21 cellular contexts compared by ENCODE assay signal in the genomic region with DNA sequence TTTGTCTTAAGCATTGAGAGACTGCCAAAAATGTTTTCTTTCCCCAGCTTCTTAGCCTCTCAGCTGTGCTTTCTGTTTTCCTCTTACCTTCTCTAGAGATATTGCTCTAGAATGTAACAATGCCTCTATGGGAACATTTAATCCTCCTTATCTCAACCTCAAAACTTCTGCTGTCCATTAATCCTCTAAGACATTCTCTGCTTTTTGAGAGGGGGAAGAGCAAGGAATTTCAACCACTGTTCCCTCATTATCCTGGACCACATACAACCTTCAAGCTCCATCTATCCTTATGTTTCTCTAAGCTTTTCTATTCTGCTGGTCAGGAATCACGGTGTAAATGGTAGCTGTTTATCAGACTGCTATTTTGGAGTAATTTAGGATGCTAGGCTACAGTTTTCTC.
"Had no signal": no experiment of that assay in that cellular context is flagged by ENCODE, and none has a peak within 500 bp of the region (broad histone marks: within the 10 kb centered on the region; RNA-seq: fewer than 3 reads in every experiment).

No MANE protein-coding gene starts in this region.

- H3K27ac ChIP-seq: ascending aorta, cardiac muscle cell, dorsolateral prefrontal cortex, right atrium auricular region, skin epidermis, tibial nerve, uterus had no signal

- H3K4me3 Mint-ChIP-seq: activated T-helper 17 cell treated with anti-CD3 and anti-CD28 coated beads, Interleukin-2, amount 50 U/mL, for 72 hours; immature natural killer cell; natural killer cell; T-helper 2 cell treated with Interferon-gamma antibody and Interleukin-4, amounts not matched to agents 5 μg/mL and 100 μg/mL, for 36 hours had no signal

- H3K27me3 ChIP-seq: ascending aorta, cardiac muscle cell, dorsolateral prefrontal cortex, right atrium auricular region, tibial nerve, uterus had no signal

- H3K4me1 Mint-ChIP-seq: activated T-helper 17 cell treated with anti-CD3 and anti-CD28 coated beads, Interleukin-2, amount 50 U/mL, for 72 hours; immature natural killer cell; natural killer cell had no signal

- H3K27me3 Mint-ChIP-seq: activated T-helper 17 cell treated with anti-CD3 and anti-CD28 coated beads, Interleukin-2, amount 50 U/mL, for 72 hours; progenitor cell of endocrine pancreas had no signal

- H3K9me3 ChIP-seq: ascending aorta, mucosa of descending colon, tibial nerve, uterus had no signal

- H3K36me3 ChIP-seq: ascending aorta, cardiac muscle cell, right atrium auricular region, tibial nerve, uterus had no signal

- H3K36me3 Mint-ChIP-seq: immature natural killer cell, natural killer cell had no signal

- DNase-seq: activated CD4-positive, alpha-beta T cell treated with anti-CD3 and anti-CD28 coated beads, Interleukin-2, amount 50 U/mL, for 1 hour; activated naive CD4-positive, alpha-beta T cell treated with Interleukin-2 at 50 U/mL for 16 hours; dorsolateral prefrontal cortex; immature natural killer cell; left cardiac atrium; mucosa of descending colon; natural killer cell; occipital lobe; stimulated activated CD4-positive, alpha-beta T cell treated with anti-CD3 and anti-CD28 coated beads, Interleukin-4, amount 100 ng/mL, for 24 hours; stimulated activated naive CD4-positive, alpha-beta T cell treated with Interleukin-2 at 50 U/mL for 16 hours; substantia nigra; uterus had no signal

- H3K4me3 ChIP-seq: ascending aorta, cardiac muscle cell, dorsolateral prefrontal cortex, lung, mucosa of descending colon, right atrium auricular region, skin epidermis, tibial nerve, uterus had no signal

- H3K9me3 Mint-ChIP-seq: activated T-helper 17 cell treated with anti-CD3 and anti-CD28 coated beads, Interleukin-2, amount 50 U/mL, for 72 hours; T-helper 2 cell treated with Interferon-gamma antibody and Interleukin-4, amounts not matched to agents 5 μg/mL and 100 μg/mL, for 36 hours had no signal

- H3K27ac Mint-ChIP-seq: activated T-helper 17 cell treated with anti-CD3 and anti-CD28 coated beads, Interleukin-2, amount 50 U/mL, for 72 hours; immature natural killer cell; natural killer cell; progenitor cell of endocrine pancreas; T-helper 2 cell treated with Interferon-gamma antibody and Interleukin-4, amounts not matched to agents 5 μg/mL and 100 μg/mL, for 36 hours had no signal

- H3K4me1 ChIP-seq: ascending aorta, right atrium auricular region, uterus had no signal
